ENCODE assay signal across 13 cellular contexts in genomic region chr9:69763862-69764261, GRCh38. TPM values are rescaled to one million over a fixed set of nuclear protein-coding genes. Genes with fewer than 3 reads are reported as not detected.
"Had no signal": no experiment of that assay in that cellular context is flagged by ENCODE, and none has a peak within 500 bp of the region (broad histone marks: within the 10 kb centered on the region; RNA-seq: fewer than 3 reads in every experiment).

No MANE protein-coding gene starts in this region.

RNA-seq across cellular contexts. Expression of gene CFAP95, which starts 56.8 kb away (rescaled TPM):
- total RNA-seq: cardiac muscle cell; dermis microvascular lymphatic vessel endothelial cell; fibroblast of lung; fibroblast of villous mesenchyme; gastroesophageal sphincter; left ventricle myocardium superior; mammary epithelial cell; naive thymus-derived CD4-positive, alpha-beta T cell; osteoblast; spleen; suprapubic skin; urinary bladder had no signal
- polyA plus RNA-seq: cardiac muscle cell, esophagus, fibroblast of lung, spleen, urinary bladder had no signal
